38 cellular contexts compared by ENCODE assay signal in genomic region chr2:223774193-223774592, GRCh38.
"Had no signal": no experiment of that assay in that cellular context is flagged by ENCODE, and none has a peak within 500 bp of the region (broad histone marks: within the 10 kb centered on the region; RNA-seq: fewer than 3 reads in every experiment).

No MANE protein-coding gene starts in this region.

- H3K27ac ChIP-seq: adrenal gland, ascending aorta, body of pancreas, brain microvascular endothelial cell, breast epithelium, cardiac muscle cell had no signal

- H3K4me1 Mint-ChIP-seq: activated naive CD4-positive, alpha-beta T cell treated with anti-CD3 and anti-CD28 coated beads, Interleukin-2, amount 10 ng/mL, durations not matched to agents 7 days and 5 days; activated naive CD4-positive, alpha-beta T cell treated with anti-CD3 and anti-CD28 coated beads, Interleukin-2, amount 50 U/mL, for 24 hours; activated naive CD8-positive, alpha-beta T cell treated with anti-CD3 and anti-CD28 coated beads for 36 hours; activated naive CD8-positive, alpha-beta T cell treated with anti-CD3 and anti-CD28 coated beads, Interleukin-2, amount 50 U/mL, for 24 hours; activated T-helper 17 cell treated with anti-CD3 and anti-CD28 coated beads, Interleukin-2, amount 50 U/mL, for 72 hours; central memory CD8-positive, alpha-beta T cell had no signal

- H3K36me3 ChIP-seq: adrenal gland, ascending aorta, brain microvascular endothelial cell, breast epithelium, cardiac muscle cell had no signal

- H3K9me3 ChIP-seq: adrenal gland, ascending aorta, body of pancreas, breast epithelium had no signal

- H3K27ac Mint-ChIP-seq: activated naive CD4-positive, alpha-beta T cell treated with anti-CD3 and anti-CD28 coated beads for 36 hours; activated naive CD4-positive, alpha-beta T cell treated with anti-CD3 and anti-CD28 coated beads, Interleukin-2, amount 10 ng/mL, durations not matched to agents 7 days and 5 days; activated naive CD4-positive, alpha-beta T cell treated with anti-CD3 and anti-CD28 coated beads, Interleukin-2, amount 50 U/mL, for 24 hours; activated naive CD8-positive, alpha-beta T cell; activated naive CD8-positive, alpha-beta T cell treated with anti-CD3 and anti-CD28 coated beads for 36 hours; activated naive CD8-positive, alpha-beta T cell treated with anti-CD3 and anti-CD28 coated beads, Interleukin-2, amount 10 ng/mL, durations not matched to agents 7 days and 5 days; activated naive CD8-positive, alpha-beta T cell treated with anti-CD3 and anti-CD28 coated beads, Interleukin-2, amount 50 U/mL, for 24 hours; activated T-cell treated with anti-CD3 and anti-CD28 coated beads, Interleukin-2, amount 50 U/mL, for 24 hours; activated T-cell treated with anti-CD3 and anti-CD28 coated beads, Interleukin-2, amount 50 U/mL, for 72 hours; activated T-helper 17 cell treated with anti-CD3 and anti-CD28 coated beads, Interleukin-2, amount 50 U/mL, for 72 hours; activated T-helper 2 cell treated with anti-CD3 and anti-CD28 coated beads, Interferon-gamma antibody, Interleukin-2, Interleukin-4, amounts not matched to agents 10 μg/mL and 5 μg/mL and 100 μg/mL, durations not matched to agents 14 hours and 24 hours and 36 hours; brain had no signal

- ATAC-seq: activated naive CD4-positive, alpha-beta T cell treated with anti-CD3 and anti-CD28 coated beads, Interleukin-2, amount 50 U/mL, for 72 hours; activated naive CD8-positive, alpha-beta T cell treated with anti-CD3 and anti-CD28 coated beads, Interleukin-2, amount 50 U/mL, for 24 hours; activated T-cell treated with anti-CD3 and anti-CD28 coated beads, Interleukin-2, amount 50 U/mL, for 4 hours; activated T-cell treated with anti-CD3 and anti-CD28 coated beads, Interleukin-2, amount 50 U/mL, for 72 hours; activated T-helper 17 cell treated with anti-CD3 and anti-CD28 coated beads, Interleukin-2, amount 50 U/mL, for 72 hours; body of pancreas had no signal

- H3K9me3 Mint-ChIP-seq: activated naive CD4-positive, alpha-beta T cell treated with anti-CD3 and anti-CD28 coated beads for 36 hours; activated naive CD4-positive, alpha-beta T cell treated with anti-CD3 and anti-CD28 coated beads, Interleukin-2, amount 10 ng/mL, durations not matched to agents 7 days and 5 days; activated naive CD4-positive, alpha-beta T cell treated with anti-CD3 and anti-CD28 coated beads, Interleukin-2, amount 50 U/mL, for 24 hours; activated naive CD4-positive, alpha-beta T cell treated with anti-CD3 and anti-CD28 coated beads, Interleukin-2, amount 50 U/mL, for 72 hours; activated naive CD8-positive, alpha-beta T cell treated with anti-CD3 and anti-CD28 coated beads for 36 hours; activated naive CD8-positive, alpha-beta T cell treated with anti-CD3 and anti-CD28 coated beads, Interleukin-2, amount 10 ng/mL, durations not matched to agents 7 days and 5 days; activated naive CD8-positive, alpha-beta T cell treated with anti-CD3 and anti-CD28 coated beads, Interleukin-2, amount 50 U/mL, for 24 hours; activated T-cell treated with anti-CD3 and anti-CD28 coated beads, Interleukin-2, amount 50 U/mL, for 24 hours; activated T-cell treated with anti-CD3 and anti-CD28 coated beads, Interleukin-2, amount 50 U/mL, for 4 hours; activated T-cell treated with anti-CD3 and anti-CD28 coated beads, Interleukin-2, amount 50 U/mL, for 72 hours; activated T-helper 17 cell treated with anti-CD3 and anti-CD28 coated beads, Interleukin-2, amount 50 U/mL, for 72 hours; activated T-helper 2 cell treated with anti-CD3 and anti-CD28 coated beads, Interferon-gamma antibody, Interleukin-2, Interleukin-4, amounts not matched to agents 10 μg/mL and 5 μg/mL and 100 μg/mL, durations not matched to agents 14 hours and 24 hours and 36 hours; brain; central memory CD8-positive, alpha-beta T cell had no signal

- H3K27me3 Mint-ChIP-seq: activated naive CD4-positive, alpha-beta T cell treated with anti-CD3 and anti-CD28 coated beads, Interleukin-2, amount 10 ng/mL, durations not matched to agents 7 days and 5 days; activated naive CD4-positive, alpha-beta T cell treated with anti-CD3 and anti-CD28 coated beads, Interleukin-2, amount 50 U/mL, for 24 hours; activated naive CD8-positive, alpha-beta T cell; activated naive CD8-positive, alpha-beta T cell treated with anti-CD3 and anti-CD28 coated beads for 36 hours; activated naive CD8-positive, alpha-beta T cell treated with anti-CD3 and anti-CD28 coated beads, Interleukin-2, amount 10 ng/mL, durations not matched to agents 7 days and 5 days; activated naive CD8-positive, alpha-beta T cell treated with anti-CD3 and anti-CD28 coated beads, Interleukin-2, amount 50 U/mL, for 24 hours; activated T-cell treated with anti-CD3 and anti-CD28 coated beads, Interleukin-2, amount 50 U/mL, for 24 hours; activated T-helper 17 cell treated with anti-CD3 and anti-CD28 coated beads, Interleukin-2, amount 50 U/mL, for 72 hours; central memory CD8-positive, alpha-beta T cell had no signal

- H3K4me1 ChIP-seq: adrenal gland, ascending aorta, body of pancreas, breast epithelium had no signal

- DNase-seq: activated effector memory CD4-positive, alpha-beta T cell treated with anti-CD3 and anti-CD28 coated beads, Interleukin-2, amount 50 U/mL, for 16 hours; activated effector memory CD4-positive, alpha-beta T cell treated with Interleukin-2 at 50 U/mL for 16 hours; activated gamma-delta T cell; activated gamma-delta T cell treated with Interleukin-2 at 50 U/mL for 16 hours; activated naive CD4-positive, alpha-beta T cell; activated naive CD4-positive, alpha-beta T cell treated with anti-CD3 and anti-CD28 coated beads for 36 hours; activated naive CD4-positive, alpha-beta T cell treated with anti-CD3 and anti-CD28 coated beads, Interleukin-2, amount 10 ng/mL, durations not matched to agents 7 days and 5 days; activated naive CD4-positive, alpha-beta T cell treated with anti-CD3 and anti-CD28 coated beads, Interleukin-2, amount 50 U/mL, for 16 hours; activated naive CD4-positive, alpha-beta T cell treated with Interleukin-2 at 50 U/mL for 16 hours; activated naive CD8-positive, alpha-beta T cell treated with anti-CD3 and anti-CD28 coated beads for 36 hours; activated naive CD8-positive, alpha-beta T cell treated with anti-CD3 and anti-CD28 coated beads, Interleukin-2, amount 10 ng/mL, durations not matched to agents 7 days and 5 days; activated naive CD8-positive, alpha-beta T cell treated with anti-CD3 and anti-CD28 coated beads, Interleukin-2, amount 50 U/mL, for 24 hours; activated T-cell treated with anti-CD3 and anti-CD28 coated beads, Interleukin-2, amount 50 U/mL, for 1 hour; activated T-cell treated with anti-CD3 and anti-CD28 coated beads, Interleukin-2, amount 50 U/mL, for 24 hours; activated T-cell treated with anti-CD3 and anti-CD28 coated beads, Interleukin-2, amount 50 U/mL, for 4 hours; activated T-cell treated with anti-CD3 and anti-CD28 coated beads, Interleukin-2, amount 50 U/mL, for 48 hours; activated T-cell treated with anti-CD3 and anti-CD28 coated beads, Interleukin-2, amount 50 U/mL, for 72 hours; adrenal gland; amniotic stem cell; amygdala; anterior cingulate cortex; aorta; body of pancreas; brain microvascular endothelial cell; caudate nucleus; central memory CD4-positive, alpha-beta T cell; cerebellar nuclear complex had no signal

- H3K36me3 Mint-ChIP-seq: activated naive CD4-positive, alpha-beta T cell treated with anti-CD3 and anti-CD28 coated beads, Interleukin-2, amount 50 U/mL, for 72 hours; brain had no signal

- FAIRE-seq: astrocyte had no signal

- H3K4me3 ChIP-seq: adrenal gland, ascending aorta, body of pancreas, breast epithelium, cardiac muscle cell had no signal

- H3K4me3 Mint-ChIP-seq: activated naive CD4-positive, alpha-beta T cell treated with anti-CD3 and anti-CD28 coated beads for 36 hours; activated naive CD4-positive, alpha-beta T cell treated with anti-CD3 and anti-CD28 coated beads, Interleukin-2, amount 10 ng/mL, durations not matched to agents 7 days and 5 days; activated naive CD4-positive, alpha-beta T cell treated with anti-CD3 and anti-CD28 coated beads, Interleukin-2, amount 50 U/mL, for 24 hours; activated naive CD8-positive, alpha-beta T cell; activated naive CD8-positive, alpha-beta T cell treated with anti-CD3 and anti-CD28 coated beads for 36 hours; activated naive CD8-positive, alpha-beta T cell treated with anti-CD3 and anti-CD28 coated beads, Interleukin-2, amount 10 ng/mL, durations not matched to agents 7 days and 5 days; activated naive CD8-positive, alpha-beta T cell treated with anti-CD3 and anti-CD28 coated beads, Interleukin-2, amount 50 U/mL, for 24 hours; activated T-cell treated with anti-CD3 and anti-CD28 coated beads, Interleukin-2, amount 50 U/mL, for 24 hours; activated T-cell treated with anti-CD3 and anti-CD28 coated beads, Interleukin-2, amount 50 U/mL, for 4 hours; activated T-cell treated with anti-CD3 and anti-CD28 coated beads, Interleukin-2, amount 50 U/mL, for 72 hours; activated T-helper 17 cell treated with anti-CD3 and anti-CD28 coated beads, Interleukin-2, amount 50 U/mL, for 72 hours; brain; central memory CD8-positive, alpha-beta T cell had no signal
